9 cellular contexts compared by ENCODE assay signal in the genomic region with DNA sequence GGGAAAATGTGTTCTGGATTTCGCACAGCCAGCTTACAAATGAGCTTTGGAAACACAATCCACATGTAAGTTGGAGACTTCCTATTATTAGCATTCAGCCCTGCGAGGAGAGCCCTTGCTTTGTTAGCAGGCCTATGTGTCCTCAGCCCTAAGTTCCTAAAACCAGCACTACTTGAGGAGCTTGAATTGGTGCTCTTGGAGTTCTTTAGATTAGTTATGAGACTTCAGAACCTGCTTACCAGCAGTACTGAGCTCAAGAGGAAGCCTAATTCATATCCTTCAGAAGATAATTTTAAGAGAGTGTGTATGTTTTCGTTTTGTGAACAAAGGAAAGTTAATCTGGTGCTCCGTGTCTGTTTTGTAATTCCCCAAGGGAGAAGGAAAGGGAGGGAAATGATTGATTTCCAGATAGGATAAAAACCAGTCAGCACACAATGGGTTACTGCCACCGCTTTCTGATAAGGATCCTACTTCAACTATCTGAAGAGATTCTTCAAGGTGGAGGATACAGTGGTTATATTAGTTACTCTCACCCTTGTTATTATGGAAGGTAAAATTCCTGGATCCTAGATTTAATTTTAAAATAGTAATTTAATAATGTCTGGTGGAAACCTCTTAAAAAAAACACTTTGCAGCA. TPM values are rescaled to one million over a fixed set of nuclear protein-coding genes. Genes with fewer than 3 reads are reported as not detected.
A peak's percentile ranks its signal among the peaks of the same experiment; 100 is the strongest.
DNase-seq lines count a peak whose midpoint lies in the region; ATAC-seq, FAIRE-seq and TF ChIP-seq lines count a peak whose summit lies in the region.
"Had no signal": no experiment of that assay in that cellular context is flagged by ENCODE, and none has a peak within 500 bp of the region (broad histone marks: within the 10 kb centered on the region; RNA-seq: fewer than 3 reads in every experiment).

No MANE protein-coding gene starts in this region.

- no peaks in the 10 kb centered on the region for H3K9me3 Mint-ChIP-seq in T-cell

- H3K36me3 Mint-ChIP-seq in T-cell = no peaks in the 10 kb centered on the region

- H3K4me3 ChIP-seq in right cardiac atrium (ENCODE audit: low read length) (no peak overlapping the region), skin epidermis (no peak overlapping the region), small intestine (ENCODE audit: low read depth in 1 of 2, low read length in 2 of 2) (no peak overlapping the region)

- DNase-seq in GM19239 (ENCODE audit: insufficient read length, low spot score) (no peak), T-cell (no peak), right cardiac atrium (no peak), GM12891 (ENCODE audit: insufficient read length, low spot score) (no peak), small intestine (no peak)

- H3K4me1 ChIP-seq in right cardiac atrium (ENCODE audit: control insufficient read depth, insufficient read depth, low read length) (peaks cover 26% of the 10 kb centered on the region), small intestine (ENCODE audit: control insufficient read depth in 2 of 2, insufficient read depth in 1 of 2, low read depth in 1 of 2, low read length in 1 of 2) (peaks cover 10 to 30% of the 10 kb centered on the region in 2 donors)

- WGBS in right cardiac atrium = 40% methylated on average over 5 of the region's 5 CpGs
- 29 to 49% (median 44%) methylated on average over 5 of the region's 5 CpGs for WGBS in small intestine, 3 donors

- H3K4me1 Mint-ChIP-seq in T-cell = peaks cover 84 to 92% (median 87%) of the 10 kb centered on the region in 3 donors

- TF ChIP-seq POLR2A in GM12891 (IDR thresholded peaks at IDR 0.05; ENCODE audit: low read depth, low read length) = no peak

- H3K27ac ChIP-seq in right cardiac atrium (ENCODE audit: low read length) (peak overlapping the region; percentile 42), skin epidermis (peak overlapping the region in 18 of 21 experiments; percentile 3 to 81 (median 68)), small intestine (ENCODE audit: low read depth in 1 of 2, low read length in 1 of 2) (peak overlapping the region in 1 of 2 donors; percentile 68)

- peak overlapping the region; percentile 86 to 88 for H3K27ac Mint-ChIP-seq in T-cell

- intact Hi-C loops in right cardiac atrium (cut with DNase I) = loop anchor here (5.0 to 10.0 kb wide), 3 partner anchors 446 to 1006 kb away; no protein-coding TSS in a partner anchor

- no peaks in the 10 kb centered on the region for H3K27me3 ChIP-seq in right cardiac atrium (ENCODE audit: control insufficient read depth, insufficient read depth)
- no peaks in the 10 kb centered on the region for H3K27me3 ChIP-seq in small intestine (ENCODE audit: control insufficient read depth in 2 of 2, insufficient read depth in 2 of 2, low read length in 2 of 2)

- H3K27me3 Mint-ChIP-seq in T-cell = no peaks in the 10 kb centered on the region

- CTCF ChIA-PET in T-cell (lab: Charles Lee) = interaction anchor here (0.7 to 4.5 kb wide), 12 partner anchors 8 to 1004 kb away, joined by 3 to 35 read pairs (median 4); a partner anchor contains a TSS

- ATAC-seq in T-cell (replicated peaks in 1 of 4) (no peak), right cardiac atrium (no peak), HG02884 (IDR thresholded peaks at IDR 0.05; ENCODE audit: unreplicated experiment) (no peak), HG03565 (IDR thresholded peaks at IDR 0.05; ENCODE audit: unreplicated experiment) (no peak)

- no peaks in the 10 kb centered on the region for H3K36me3 ChIP-seq in small intestine (ENCODE audit: control insufficient read depth in 2 of 2, insufficient read depth in 2 of 2, low read length in 2 of 2)

- H3K9me3 ChIP-seq in right cardiac atrium (ENCODE audit: control insufficient read depth, low read length) (no peaks in the 10 kb centered on the region), small intestine (ENCODE audit: control insufficient read depth, low read depth) (no peaks in the 10 kb centered on the region)

- peak; percentile 11 for FAIRE-seq in GM19239 (lab: Jason Lieb, UNC)
- no peak for FAIRE-seq in GM12891 (lab: Jason Lieb, UNC)
- no peak for FAIRE-seq in small intestine (lab: Jason Lieb, UNC)
- FAIRE-seq: G401.6 had no signal

- POLR2A ChIA-PET in T-cell (lab: Charles Lee) = interaction anchor here (0.5 to 1.0 kb wide), 4 partner anchors 11 to 123 kb away, joined by 3 to 6 read pairs (median 4); no protein-coding TSS in a partner anchor

- H3K4me3 Mint-ChIP-seq in T-cell = peak overlapping the region; percentile 41 to 53 (median 52)

TF ChIP-seq in GM12891, 5 proteins besides CTCF, POLR2A, EP300 and RAD21:
- TF ChIP-seq POU2F2 (IDR thresholded peaks at IDR 0.05; ENCODE audit: low read depth, low read length) = no peak

RNA-seq across cellular contexts. Expression of a gene that starts 35.2 kb away (rescaled TPM):
- total RNA-seq in T-cell (100 to 1,000 TPM in 3 of 5 donors, 10 to 100 TPM in 2; 83.7 to 370 (median 105) TPM), right cardiac atrium (100 to 1,000 TPM in 3 of 4 donors, 10 to 100 TPM in 1; 64.9 to 170 (median 116) TPM)
- polyA plus RNA-seq in right cardiac atrium (29.7 TPM), small intestine (10 to 100 TPM in 1 of 3 donors, 1 to 10 TPM in 2; 9.2 to 31.1 (median 9.8) TPM)
- 16.1 TPM for polyA plus RNA-seq in GM12891 (2012; ENCODE audit: low read depth, missing spikeins)
